In the genomic region with DNA sequence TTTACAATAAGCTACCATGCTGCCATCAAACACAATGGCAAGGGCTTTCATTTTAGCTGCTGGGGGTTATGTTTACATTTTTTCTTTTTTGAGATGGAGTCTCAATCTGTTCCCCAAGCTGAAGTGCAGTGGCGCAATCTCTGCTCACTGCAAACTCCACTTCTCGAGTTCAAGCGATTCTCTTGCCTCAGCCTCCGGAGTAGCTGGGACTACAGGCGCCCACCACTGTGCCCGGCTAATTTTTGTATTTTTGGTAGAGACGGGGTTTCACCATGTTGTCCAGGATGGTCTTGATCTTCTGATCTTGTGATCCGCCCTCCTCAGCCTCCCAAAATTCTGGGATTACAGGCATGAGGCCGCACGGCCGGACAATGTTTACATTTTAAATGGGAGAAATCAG, we compare ENCODE assay signal across 8 cellular contexts. TPM values are rescaled to one million over a fixed set of nuclear protein-coding genes. Genes with fewer than 3 reads are reported as not detected.
DNase-seq lines count a peak whose midpoint lies in the region; ATAC-seq, FAIRE-seq and TF ChIP-seq lines count a peak whose summit lies in the region.
"Not testable (repeated sequence)": the region's sequence is repeated elsewhere in the genome, so short reads cannot be mapped to it uniquely, and the experiment has no call there.

No MANE protein-coding gene starts in this region.

- H3K4me3 ChIP-seq in CD4-positive, CD25-positive, alpha-beta regulatory T cell (ENCODE audit: low read depth, low read length) = peak overlapping the region; percentile 81
- peak overlapping the region; percentile 97 for H3K4me3 ChIP-seq in Jurkat, Clone E6-1 (ENCODE audit: low read length)
- peak overlapping the region; percentile 95 for H3K4me3 ChIP-seq in endodermal cell (ENCODE audit: low read length)
- peak overlapping the region; percentile 81 to 95 (median 82) for H3K4me3 ChIP-seq in keratinocyte (ENCODE audit: control insufficient read depth in 2 of 3, extremely low read depth in 1 of 3, insufficient read depth in 2 of 3, low read depth in 1 of 3, low read length in 3 of 3)
- peak overlapping the region; percentile 99 for H3K4me3 ChIP-seq in osteoblast (ENCODE audit: insufficient read depth, low read length)
- H3K4me3 ChIP-seq in stomach smooth muscle (ENCODE audit: low read length in 2 of 2) = peak overlapping the region; percentile 93

- peak overlapping the region; percentile 79 to 93 (median 93) for H3K27ac Mint-ChIP-seq in CD4-positive, CD25-positive, alpha-beta regulatory T cell
- peak overlapping the region; percentile 91 for H3K27ac Mint-ChIP-seq in T-helper 2 cell treated with Interferon-gamma antibody and Interleukin-4, amounts not matched to agents 5 μg/mL and 100 μg/mL, for 36 hours
- peak overlapping the region; percentile 95 for H3K27ac Mint-ChIP-seq in activated naive CD8-positive, alpha-beta T cell treated with anti-CD3 and anti-CD28 coated beads, Interleukin-2, amount 50 U/mL, for 24 hours
- H3K27ac Mint-ChIP-seq in endodermal cell = peak overlapping the region; percentile 81

- H3K9ac ChIP-seq in endodermal cell (ENCODE audit: extremely low read depth, low read length, poor library complexity, severe bottlenecking) (peak overlapping the region; percentile 89), keratinocyte (ENCODE audit: control insufficient read depth, extremely low read depth, insufficient read depth, low read length) (peak overlapping the region; percentile 80), stomach smooth muscle (ENCODE audit: low read length in 2 of 2) (peak overlapping the region in 1 of 2 donors; percentile 83)

- H3K27me3 ChIP-seq in CD4-positive, CD25-positive, alpha-beta regulatory T cell (ENCODE audit: control insufficient read depth, insufficient read depth, low read length); endodermal cell (ENCODE audit: control insufficient read depth, insufficient read depth, low read length, poor library complexity, severe bottlenecking); keratinocyte (ENCODE audit: control insufficient read depth, extremely low read depth, insufficient read depth, low read length); osteoblast (ENCODE audit: insufficient read depth, low read length); stomach smooth muscle (ENCODE audit: control insufficient read depth in 1 of 2, insufficient read depth in 2 of 2, low read length in 2 of 2): not testable (repeated sequence)

- 77 to 89% methylated on average over 11 of the region's 11 CpGs for WGBS in endodermal cell (ENCODE audit: insufficient coverage in 1 of 2, insufficient read length in 1 of 2), 2 experiments

- dilution Hi-C loops in keratinocyte (cut with MboI; ENCODE audit: extremely low pct_ligation_motif_present, low sequenced_read_pairs) = not testable (repeated sequence)

- peak overlapping the region; percentile 96 to 98 (median 97) for H3K4me3 Mint-ChIP-seq in CD4-positive, CD25-positive, alpha-beta regulatory T cell
- H3K4me3 Mint-ChIP-seq in T-helper 2 cell treated with Interferon-gamma antibody and Interleukin-4, amounts not matched to agents 5 μg/mL and 100 μg/mL, for 36 hours = peak overlapping the region; percentile 97
- H3K4me3 Mint-ChIP-seq in activated naive CD8-positive, alpha-beta T cell treated with anti-CD3 and anti-CD28 coated beads, Interleukin-2, amount 50 U/mL, for 24 hours = peak overlapping the region; percentile 95
- peak overlapping the region; percentile 97 for H3K4me3 Mint-ChIP-seq in endodermal cell

- H3K36me3 ChIP-seq in CD4-positive, CD25-positive, alpha-beta regulatory T cell (ENCODE audit: control insufficient read depth, insufficient read depth, low read length) = peaks cover 42% of the 10 kb centered on the region
- H3K36me3 ChIP-seq in endodermal cell (ENCODE audit: control insufficient read depth, insufficient read depth, low read length) (peaks cover 47% of the 10 kb centered on the region), keratinocyte (ENCODE audit: control insufficient read depth in 2 of 2, extremely low read depth in 1 of 2, insufficient read depth in 2 of 2, low read length in 2 of 2) (peaks cover 28 to 38% of the 10 kb centered on the region in 2 experiments), osteoblast (ENCODE audit: insufficient read depth, low read length) (peaks cover 54% of the 10 kb centered on the region), stomach smooth muscle (ENCODE audit: control insufficient read depth in 2 of 2, insufficient read depth in 2 of 2, low read length in 2 of 2) (peaks cover 35 to 42% of the 10 kb centered on the region in 2 donors)

- peaks cover 25% of the 10 kb centered on the region for H3K36me3 Mint-ChIP-seq in CD4-positive, CD25-positive, alpha-beta regulatory T cell
- peaks cover 51% of the 10 kb centered on the region for H3K36me3 Mint-ChIP-seq in T-helper 2 cell treated with Interferon-gamma antibody and Interleukin-4, amounts not matched to agents 5 μg/mL and 100 μg/mL, for 36 hours (ENCODE audit: low read depth)
- peaks cover 61% of the 10 kb centered on the region for H3K36me3 Mint-ChIP-seq in activated naive CD8-positive, alpha-beta T cell treated with anti-CD3 and anti-CD28 coated beads, Interleukin-2, amount 50 U/mL, for 24 hours (ENCODE audit: low read depth)
- H3K36me3 Mint-ChIP-seq in endodermal cell (ENCODE audit: low read depth) = peaks cover 62% of the 10 kb centered on the region

- H3K27me3 Mint-ChIP-seq in CD4-positive, CD25-positive, alpha-beta regulatory T cell; T-helper 2 cell treated with Interferon-gamma antibody and Interleukin-4, amounts not matched to agents 5 μg/mL and 100 μg/mL, for 36 hours (ENCODE audit: low read depth); activated naive CD8-positive, alpha-beta T cell treated with anti-CD3 and anti-CD28 coated beads, Interleukin-2, amount 50 U/mL, for 24 hours; endodermal cell (ENCODE audit: insufficient read depth): not testable (repeated sequence)

- H3K27ac ChIP-seq in CD4-positive, CD25-positive, alpha-beta regulatory T cell (ENCODE audit: insufficient read depth, low read length, poor library complexity, severe bottlenecking) = peak overlapping the region; percentile 79
- not testable (repeated sequence) for H3K27ac ChIP-seq in endodermal cell (ENCODE audit: low read depth, low read length); stomach smooth muscle (ENCODE audit: low read length)
- H3K27ac ChIP-seq in keratinocyte (ENCODE audit: control insufficient read depth, insufficient read depth, low read length) (peak overlapping the region; percentile 76), osteoblast (ENCODE audit: low read depth, low read length) (peak overlapping the region; percentile 69)

- not testable (repeated sequence) for H2AFZ ChIP-seq in keratinocyte (ENCODE audit: control insufficient read depth, low read length); osteoblast (ENCODE audit: low read length)

- H3K4me1 ChIP-seq in CD4-positive, CD25-positive, alpha-beta regulatory T cell (ENCODE audit: control insufficient read depth, insufficient read depth, low read length, poor library complexity, severe bottlenecking) = peaks cover 33% of the 10 kb centered on the region
- H3K4me1 ChIP-seq in endodermal cell (ENCODE audit: control insufficient read depth, insufficient read depth, low read length) = not testable (repeated sequence)
- peaks cover 18% of the 10 kb centered on the region for H3K4me1 ChIP-seq in keratinocyte (ENCODE audit: control insufficient read depth, extremely low read depth, insufficient read depth, low read length)
- H3K4me1 ChIP-seq in osteoblast (ENCODE audit: insufficient read depth, low read length) = peaks cover 14% of the 10 kb centered on the region
- H3K4me1 ChIP-seq in stomach smooth muscle (ENCODE audit: control insufficient read depth, insufficient read depth, low read length) = peaks cover 23% of the 10 kb centered on the region

- not testable (repeated sequence) for H4K20me1 ChIP-seq in keratinocyte (ENCODE audit: control insufficient read depth, extremely low read depth, insufficient read depth, low read length)
- peaks cover 21% of the 10 kb centered on the region for H4K20me1 ChIP-seq in osteoblast (ENCODE audit: insufficient read depth, low read length)

- not testable (repeated sequence) for DNase-seq in CD4-positive, CD25-positive, alpha-beta regulatory T cell; Jurkat, Clone E6-1 (ENCODE audit: low read depth, low spot score); T-helper 2 cell treated with Interferon-gamma antibody and Interleukin-4, amounts not matched to agents 5 μg/mL and 100 μg/mL, for 36 hours (ENCODE audit: low spot score); activated naive CD8-positive, alpha-beta T cell treated with anti-CD3 and anti-CD28 coated beads, Interleukin-2, amount 50 U/mL, for 24 hours; endodermal cell; keratinocyte (ENCODE audit: low read depth, low spot score); osteoblast (ENCODE audit: insufficient read length, low spot score, missing footprints)

- H3K4me2 ChIP-seq in keratinocyte (ENCODE audit: control insufficient read depth, extremely low read depth, insufficient read depth, low read depth, low read length) (peak overlapping the region; percentile 96), osteoblast (ENCODE audit: insufficient read depth, low read length) (peak overlapping the region; percentile 89)

- not testable (repeated sequence) for FAIRE-seq in keratinocyte (lab: Jason Lieb, UNC)

- H3K79me2 ChIP-seq in keratinocyte (ENCODE audit: control insufficient read depth, insufficient read depth, low read length) = peaks cover 39% of the 10 kb centered on the region
- peaks cover 31% of the 10 kb centered on the region for H3K79me2 ChIP-seq in osteoblast (ENCODE audit: insufficient read depth, low read length)

- peaks cover 0 to 56% (median 19%) of the 10 kb centered on the region in 4 donors for H3K4me1 Mint-ChIP-seq in CD4-positive, CD25-positive, alpha-beta regulatory T cell
- peaks cover 14% of the 10 kb centered on the region for H3K4me1 Mint-ChIP-seq in T-helper 2 cell treated with Interferon-gamma antibody and Interleukin-4, amounts not matched to agents 5 μg/mL and 100 μg/mL, for 36 hours (ENCODE audit: low read depth)
- peaks cover 41% of the 10 kb centered on the region for H3K4me1 Mint-ChIP-seq in activated naive CD8-positive, alpha-beta T cell treated with anti-CD3 and anti-CD28 coated beads, Interleukin-2, amount 50 U/mL, for 24 hours
- peaks cover 15% of the 10 kb centered on the region for H3K4me1 Mint-ChIP-seq in endodermal cell

- not testable (repeated sequence) for H3K9me1 ChIP-seq in keratinocyte (ENCODE audit: control insufficient read depth, extremely low read depth, insufficient read depth, low read length)

- not testable (repeated sequence) for ATAC-seq in CD4-positive, CD25-positive, alpha-beta regulatory T cell (ENCODE audit: low read depth in 2 of 2); activated naive CD8-positive, alpha-beta T cell treated with anti-CD3 and anti-CD28 coated beads, Interleukin-2, amount 50 U/mL, for 24 hours

- not testable (repeated sequence) for TF ChIP-seq CTCF in endodermal cell (conservative IDR thresholded peaks at IDR 0.05); keratinocyte (optimal IDR thresholded peaks at IDR 0.05 in 1 of 3, IDR thresholded peaks at IDR 0.05 in 1 of 3, conservative IDR thresholded peaks at IDR 0.05 in 1 of 3; ENCODE audit: extremely low read depth in 1 of 3, insufficient read depth in 2 of 3, low read length in 3 of 3); osteoblast (IDR thresholded peaks at IDR 0.05; ENCODE audit: extremely low read depth, low read depth, low read length)

- not testable (repeated sequence) for H3K9me3 Mint-ChIP-seq in CD4-positive, CD25-positive, alpha-beta regulatory T cell; T-helper 2 cell treated with Interferon-gamma antibody and Interleukin-4, amounts not matched to agents 5 μg/mL and 100 μg/mL, for 36 hours; activated naive CD8-positive, alpha-beta T cell treated with anti-CD3 and anti-CD28 coated beads, Interleukin-2, amount 50 U/mL, for 24 hours; endodermal cell

- not testable (repeated sequence) for H3K9me3 ChIP-seq in CD4-positive, CD25-positive, alpha-beta regulatory T cell (ENCODE audit: control insufficient read depth in 2 of 2, low read length in 2 of 2); endodermal cell (ENCODE audit: control insufficient read depth, low read length); keratinocyte (ENCODE audit: control insufficient read depth, low read depth, low read length); osteoblast (ENCODE audit: low read depth, low read length); stomach smooth muscle (ENCODE audit: control insufficient read depth in 2 of 2, low read length in 2 of 2)

RNA-seq across cellular contexts. Expression of a gene that starts 1.1 kb away (rescaled TPM):
- total RNA-seq in CD4-positive, CD25-positive, alpha-beta regulatory T cell = 14.6 TPM
- polyA plus RNA-seq in CD4-positive, CD25-positive, alpha-beta regulatory T cell = 1 to 10 TPM; 5.4 to 8.4 (median 6.9) TPM
- polyA plus RNA-seq in Jurkat, Clone E6-1 (2012; ENCODE audit: insufficient read depth, insufficient read length) = 29.1 TPM
- 10 to 100 TPM; 22.9 to 27.5 TPM for total RNA-seq in endodermal cell
- 18.8 TPM for polyA plus RNA-seq in endodermal cell (2013, experiment 1 of 2)
- polyA plus RNA-seq in endodermal cell (2013, experiment 2 of 2) = 16.6 TPM
- 11.8 to 13.0 TPM (median 12.4 TPM) in 3 replicates for polyA plus RNA-seq in keratinocyte
- 5.7 TPM for polyA plus RNA-seq in keratinocyte (2011; ENCODE audit: low read depth)
- 5.7 and 15.4 TPM in 2 replicates for polyA plus RNA-seq in keratinocyte (2011; cell fraction: cytosol; rRNA removed)
- 16.9 and 26.8 TPM in 2 replicates for polyA plus RNA-seq in keratinocyte (2011; cell fraction: nucleus; rRNA removed)
- 7.4 and 26.1 TPM in 2 replicates for polyA plus RNA-seq in keratinocyte (2012; ENCODE audit: low replicate concordance)
- polyA minus RNA-seq in keratinocyte = 3.5 to 9.2 TPM (median 4.1 TPM) in 3 replicates
- 17.3 TPM for polyA minus RNA-seq in keratinocyte (2011; cell fraction: cytosol; rRNA and poly(A)+ RNA removed)
- polyA minus RNA-seq in keratinocyte (2011; cell fraction: nucleus; rRNA and poly(A)+ RNA removed) = 6.2 and 7.8 TPM in 2 replicates
- total RNA-seq in osteoblast = 5.9 and 7.6 TPM in 2 replicates

RNA-seq across cellular contexts. Expression of a gene that starts 13.0 kb away (rescaled TPM):
- total RNA-seq in CD4-positive, CD25-positive, alpha-beta regulatory T cell = 29.3 TPM
- polyA plus RNA-seq in CD4-positive, CD25-positive, alpha-beta regulatory T cell = 10 to 100 TPM in 3 of 4 donors, 1 to 10 TPM in 1; 7.3 to 16.2 (median 11.1) TPM
- polyA plus RNA-seq in Jurkat, Clone E6-1 (2012; ENCODE audit: insufficient read depth, insufficient read length) = 35.3 TPM
- total RNA-seq in endodermal cell = 10 to 100 TPM; 54.6 to 57.3 TPM
- 38.4 TPM for polyA plus RNA-seq in endodermal cell (2013, experiment 1 of 2)
- 36.6 TPM for polyA plus RNA-seq in endodermal cell (2013, experiment 2 of 2)
- polyA plus RNA-seq in keratinocyte = 15.3 to 25.6 TPM (median 15.9 TPM) in 3 replicates
- polyA plus RNA-seq in keratinocyte (2011; ENCODE audit: low read depth) = 3.0 TPM
- 10.8 and 18.5 TPM in 2 replicates for polyA plus RNA-seq in keratinocyte (2011; cell fraction: cytosol; rRNA removed)
- 28.7 and 31.8 TPM in 2 replicates for polyA plus RNA-seq in keratinocyte (2011; cell fraction: nucleus; rRNA removed)
- polyA plus RNA-seq in keratinocyte (2012; ENCODE audit: low replicate concordance) = 7.5 and 16.9 TPM in 2 replicates
- 17.5 to 36.0 TPM (median 33.2 TPM) in 3 replicates for polyA minus RNA-seq in keratinocyte
- 17.3 TPM for polyA minus RNA-seq in keratinocyte (2011; cell fraction: cytosol; rRNA and poly(A)+ RNA removed)
- 10.7 and 12.0 TPM in 2 replicates for polyA minus RNA-seq in keratinocyte (2011; cell fraction: nucleus; rRNA and poly(A)+ RNA removed)
- total RNA-seq in osteoblast = 14.5 and 15.3 TPM in 2 replicates

RNA-seq across cellular contexts. Expression of a gene that starts 13.1 kb away (rescaled TPM):
- 1,813 TPM for total RNA-seq in CD4-positive, CD25-positive, alpha-beta regulatory T cell
- polyA plus RNA-seq in CD4-positive, CD25-positive, alpha-beta regulatory T cell = 1,000 to 10,000 TPM in 2 of 4 donors, 100 to 1,000 TPM in 2; 747 to 1,102 (median 951) TPM
- polyA plus RNA-seq in Jurkat, Clone E6-1 (2012; ENCODE audit: insufficient read depth, insufficient read length) = 3,453 TPM
- total RNA-seq in endodermal cell = 1,000 to 10,000 TPM; 2,418 to 2,634 TPM
- polyA plus RNA-seq in endodermal cell (2013, experiment 1 of 2) = 2,489 TPM
- 2,405 TPM for polyA plus RNA-seq in endodermal cell (2013, experiment 2 of 2)
- 2,394 to 3,298 TPM (median 2,684 TPM) in 3 replicates for polyA plus RNA-seq in keratinocyte
- 1,320 TPM for polyA plus RNA-seq in keratinocyte (2011; ENCODE audit: low read depth)
- polyA plus RNA-seq in keratinocyte (2011; cell fraction: cytosol; rRNA removed) = 3,782 and 4,157 TPM in 2 replicates
- polyA plus RNA-seq in keratinocyte (2011; cell fraction: nucleus; rRNA removed) = 1,072 and 1,201 TPM in 2 replicates
- polyA plus RNA-seq in keratinocyte (2012; ENCODE audit: low replicate concordance) = 2,384 and 2,909 TPM in 2 replicates
- polyA minus RNA-seq in keratinocyte = 1,498 to 3,012 TPM (median 2,133 TPM) in 3 replicates
- 1,283 TPM for polyA minus RNA-seq in keratinocyte (2011; cell fraction: cytosol; rRNA and poly(A)+ RNA removed)
- polyA minus RNA-seq in keratinocyte (2011; cell fraction: nucleus; rRNA and poly(A)+ RNA removed) = 279 and 333 TPM in 2 replicates
- 1,638 and 1,763 TPM in 2 replicates for total RNA-seq in osteoblast

RNA-seq across cellular contexts. Expression of a gene that starts 21.4 kb away (rescaled TPM):
- 41.8 TPM for total RNA-seq in CD4-positive, CD25-positive, alpha-beta regulatory T cell
- polyA plus RNA-seq in CD4-positive, CD25-positive, alpha-beta regulatory T cell = 100 to 1,000 TPM; 114 to 120 (median 115) TPM
- 68.0 TPM for polyA plus RNA-seq in Jurkat, Clone E6-1 (2012; ENCODE audit: insufficient read depth, insufficient read length)
- total RNA-seq in endodermal cell (10 to 100 TPM; 45.1 to 54.4 TPM), osteoblast (21.0 and 24.8 TPM in 2 replicates)
- 40.7 TPM for polyA plus RNA-seq in endodermal cell (2013, experiment 1 of 2)
- polyA plus RNA-seq in endodermal cell (2013, experiment 2 of 2) = 33.0 TPM
- 31.1 to 34.0 TPM (median 32.9 TPM) in 3 replicates for polyA plus RNA-seq in keratinocyte
- polyA plus RNA-seq in keratinocyte (2011; ENCODE audit: low read depth) = 18.6 TPM
- 29.0 and 29.1 TPM in 2 replicates for polyA plus RNA-seq in keratinocyte (2011; cell fraction: cytosol; rRNA removed)
- 23.9 and 24.3 TPM in 2 replicates for polyA plus RNA-seq in keratinocyte (2011; cell fraction: nucleus; rRNA removed)
- polyA plus RNA-seq in keratinocyte (2012; ENCODE audit: low replicate concordance) = 28.9 and 30.4 TPM in 2 replicates
- 13.5 to 15.6 TPM (median 15.2 TPM) in 3 replicates for polyA minus RNA-seq in keratinocyte
- 11.5 TPM for polyA minus RNA-seq in keratinocyte (2011; cell fraction: cytosol; rRNA and poly(A)+ RNA removed)
- 5.4 and 6.2 TPM in 2 replicates for polyA minus RNA-seq in keratinocyte (2011; cell fraction: nucleus; rRNA and poly(A)+ RNA removed)

RNA-seq across cellular contexts. Expression of a gene that starts 21.5 kb away (rescaled TPM):
- 24.3 TPM for total RNA-seq in CD4-positive, CD25-positive, alpha-beta regulatory T cell
- 10 to 100 TPM; 34.5 to 47.1 (median 37.0) TPM for polyA plus RNA-seq in CD4-positive, CD25-positive, alpha-beta regulatory T cell
- polyA plus RNA-seq in Jurkat, Clone E6-1 (2012; ENCODE audit: insufficient read depth, insufficient read length) = 71.4 TPM
- total RNA-seq in endodermal cell (10 to 100 TPM; 18.0 to 25.9 TPM), osteoblast (10.3 and 15.2 TPM in 2 replicates)
- 25.5 TPM for polyA plus RNA-seq in endodermal cell (2013, experiment 1 of 2)
- polyA plus RNA-seq in endodermal cell (2013, experiment 2 of 2) = 25.3 TPM
- 21.2 to 29.0 TPM (median 28.2 TPM) in 3 replicates for polyA plus RNA-seq in keratinocyte
- 26.6 TPM for polyA plus RNA-seq in keratinocyte (2011; ENCODE audit: low read depth)
- 21.7 and 46.2 TPM in 2 replicates for polyA plus RNA-seq in keratinocyte (2011; cell fraction: cytosol; rRNA removed)
- polyA plus RNA-seq in keratinocyte (2011; cell fraction: nucleus; rRNA removed) = 10.8 and 13.1 TPM in 2 replicates
- 38.6 and 45.6 TPM in 2 replicates for polyA plus RNA-seq in keratinocyte (2012; ENCODE audit: low replicate concordance)
- 7.5 to 19.6 TPM (median 10.1 TPM) in 3 replicates for polyA minus RNA-seq in keratinocyte
- 34.5 TPM for polyA minus RNA-seq in keratinocyte (2011; cell fraction: cytosol; rRNA and poly(A)+ RNA removed)
- polyA minus RNA-seq in keratinocyte (2011; cell fraction: nucleus; rRNA and poly(A)+ RNA removed) = 5.5 and 5.9 TPM in 2 replicates
